18 cellular contexts compared by ENCODE assay signal in genomic region chr6:146962332-146962731, GRCh38.
"Had no signal": no experiment of that assay in that cellular context is flagged by ENCODE, and none has a peak within 500 bp of the region (broad histone marks: within the 10 kb centered on the region; RNA-seq: fewer than 3 reads in every experiment).

No MANE protein-coding gene starts in this region.

- H3K4me1 ChIP-seq: ascending aorta, heart right ventricle had no signal

- H3K27me3 ChIP-seq: ascending aorta, heart right ventricle, neutrophil had no signal

- DNase-seq: activated CD4-positive, alpha-beta T cell treated with anti-CD3 and anti-CD28 coated beads, Interleukin-2, amount 50 U/mL, for 4 hours; activated CD4-positive, CD25-positive, alpha-beta regulatory T cell treated with anti-CD3 and anti-CD28 coated beads, Interleukin-2, amount 50 U/mL, for 72 hours; activated naive CD4-positive, alpha-beta T cell treated with anti-CD3 and anti-CD28 coated beads for 36 hours; activated naive CD8-positive, alpha-beta T cell treated with anti-CD3 and anti-CD28 coated beads, Interleukin-2, amount 50 U/mL, for 24 hours; heart right ventricle; left colon; mucosa of descending colon; naive thymus-derived CD4-positive, alpha-beta T cell; posterior cingulate gyrus; retina; stimulated activated CD4-positive, alpha-beta T cell treated with anti-CD3 and anti-CD28 coated beads, Interleukin-4, amount 100 ng/mL, for 24 hours; stimulated activated naive CD4-positive, alpha-beta T cell; T-cell; T-helper 9 cell had no signal

- FAIRE-seq: frontal cortex had no signal

- H3K4me1 Mint-ChIP-seq: activated naive CD8-positive, alpha-beta T cell treated with anti-CD3 and anti-CD28 coated beads, Interleukin-2, amount 50 U/mL, for 24 hours; activated T-helper 17 cell treated with anti-CD3 and anti-CD28 coated beads, Interleukin-2, amount 50 U/mL, for 72 hours; naive thymus-derived CD4-positive, alpha-beta T cell; T-cell had no signal

- H3K4me3 Mint-ChIP-seq: activated naive CD4-positive, alpha-beta T cell treated with anti-CD3 and anti-CD28 coated beads for 36 hours; activated naive CD8-positive, alpha-beta T cell treated with anti-CD3 and anti-CD28 coated beads, Interleukin-2, amount 50 U/mL, for 24 hours; activated T-helper 17 cell treated with anti-CD3 and anti-CD28 coated beads, Interleukin-2, amount 50 U/mL, for 72 hours; naive thymus-derived CD4-positive, alpha-beta T cell; T-cell had no signal

- H3K27ac ChIP-seq: ascending aorta, heart right ventricle, neutrophil had no signal

- H3K27me3 Mint-ChIP-seq: activated naive CD8-positive, alpha-beta T cell treated with anti-CD3 and anti-CD28 coated beads, Interleukin-2, amount 50 U/mL, for 24 hours; activated T-helper 17 cell treated with anti-CD3 and anti-CD28 coated beads, Interleukin-2, amount 50 U/mL, for 72 hours; naive thymus-derived CD4-positive, alpha-beta T cell; T-cell had no signal

- H3K9me3 Mint-ChIP-seq: activated T-helper 17 cell treated with anti-CD3 and anti-CD28 coated beads, Interleukin-2, amount 50 U/mL, for 72 hours had no signal

- H3K27ac Mint-ChIP-seq: activated naive CD4-positive, alpha-beta T cell treated with anti-CD3 and anti-CD28 coated beads for 36 hours; activated naive CD8-positive, alpha-beta T cell treated with anti-CD3 and anti-CD28 coated beads, Interleukin-2, amount 50 U/mL, for 24 hours; activated T-helper 17 cell treated with anti-CD3 and anti-CD28 coated beads, Interleukin-2, amount 50 U/mL, for 72 hours; naive thymus-derived CD4-positive, alpha-beta T cell; T-cell had no signal

- H3K4me3 ChIP-seq: ascending aorta, heart right ventricle, mucosa of descending colon had no signal

- H3K36me3 ChIP-seq: ascending aorta, heart right ventricle, neutrophil had no signal

- H3K9me3 ChIP-seq: ascending aorta, neutrophil had no signal
